8 cellular contexts compared by ENCODE assay signal in the genomic region with DNA sequence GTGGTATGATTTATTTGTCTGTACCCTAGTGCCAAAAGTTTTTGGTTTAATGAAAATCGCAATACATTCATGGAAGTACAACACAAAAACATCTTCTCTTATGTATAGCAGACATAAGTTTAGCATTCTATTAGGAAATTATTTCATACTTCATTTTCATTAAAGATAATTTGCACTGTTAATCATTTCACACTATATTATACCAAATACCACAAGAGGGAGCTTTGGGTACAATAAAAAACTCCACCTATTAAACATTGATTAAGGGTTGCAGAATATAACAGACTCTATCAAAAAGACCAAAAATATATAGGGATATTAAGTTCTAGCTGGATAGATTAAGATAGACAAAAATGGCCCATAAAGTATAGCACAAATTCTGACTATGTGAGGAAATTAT.
DNase-seq lines count a peak whose midpoint lies in the region; ATAC-seq and TF ChIP-seq lines count a peak whose summit lies in the region.

No MANE protein-coding gene starts in this region.

- H3K27ac ChIP-seq in RWPE1 (no peak overlapping the region), tibial artery (no peak overlapping the region)

- no peak overlapping the region for H3K4me3 ChIP-seq in tibial artery

- CTCF ChIA-PET in RWPE1 (lab: Yijun Ruan, JAX): interaction anchor here (0.6 to 2.2 kb wide), 6 partner anchors 11 to 213 kb away, joined by 3 to 14 read pairs (median 4); no protein-coding TSS in a partner anchor

- no peaks in the 10 kb centered on the region for H3K9me3 ChIP-seq in tibial artery

- H3K4me1 ChIP-seq in tibial artery: peaks cover 0 to 37% (median 0%) of the 10 kb centered on the region in 4 donors

- no peak for ATAC-seq in HG03095 (IDR thresholded peaks at IDR 0.05; ENCODE audit: unreplicated experiment)
- no peak for ATAC-seq in HG03039 (IDR thresholded peaks at IDR 0.05; ENCODE audit: unreplicated experiment)
- no peak for ATAC-seq in HG03159 (IDR thresholded peaks at IDR 0.05; ENCODE audit: unreplicated experiment)

- POLR2A ChIA-PET in RWPE1 (lab: Yijun Ruan, JAX; ENCODE audit: low non-redundant PET): no interaction called here

- no peaks in the 10 kb centered on the region for H3K36me3 ChIP-seq in tibial artery

- TF ChIP-seq CTCF in RWPE1 (conservative IDR thresholded peaks at IDR 0.05; ENCODE audit: low read depth): peak; percentile 63
- TF ChIP-seq CTCF in tibial artery (IDR thresholded peaks at IDR 0.05): peak; percentile 52 to 56

- H3K27me3 ChIP-seq in tibial artery: no peaks in the 10 kb centered on the region

- intact Hi-C loops in tibial artery (cut with DNase I; ENCODE audit: low total_unique reads): loop anchor here (5.0 kb wide), 1 partner anchor 178 kb away; no protein-coding TSS in a partner anchor

- peak; percentile 18 for DNase-seq in NCI-H748 (lab: John Stamatoyannopoulos, UW; ENCODE audit: unreplicated experiment)
- no peak for DNase-seq in NCI-H748 treated with DMSO at 0.1 percent for 48 hours (lab: John Stamatoyannopoulos, UW)
- peak; percentile 20 for DNase-seq in RWPE1 (ENCODE audit: low spot score)
- DNase-seq in globus pallidus (ENCODE audit: low spot score): peak; percentile 12
- no peak for DNase-seq in tibial artery

Comparison
In these comparisons a context has a peak if more than half of its experiments do, and no peak if none do; other contexts are left out.
1. DNase-seq: peak in NCI-H748 (single experiment), RWPE1 (single experiment) and globus pallidus (single experiment); none in NCI-H748 treated with DMSO at 0.1 percent for 48 hours (single experiment) and tibial artery (0 of 2).